Comparison of ENCODE assay signal across 12 cellular contexts in the genomic region with DNA sequence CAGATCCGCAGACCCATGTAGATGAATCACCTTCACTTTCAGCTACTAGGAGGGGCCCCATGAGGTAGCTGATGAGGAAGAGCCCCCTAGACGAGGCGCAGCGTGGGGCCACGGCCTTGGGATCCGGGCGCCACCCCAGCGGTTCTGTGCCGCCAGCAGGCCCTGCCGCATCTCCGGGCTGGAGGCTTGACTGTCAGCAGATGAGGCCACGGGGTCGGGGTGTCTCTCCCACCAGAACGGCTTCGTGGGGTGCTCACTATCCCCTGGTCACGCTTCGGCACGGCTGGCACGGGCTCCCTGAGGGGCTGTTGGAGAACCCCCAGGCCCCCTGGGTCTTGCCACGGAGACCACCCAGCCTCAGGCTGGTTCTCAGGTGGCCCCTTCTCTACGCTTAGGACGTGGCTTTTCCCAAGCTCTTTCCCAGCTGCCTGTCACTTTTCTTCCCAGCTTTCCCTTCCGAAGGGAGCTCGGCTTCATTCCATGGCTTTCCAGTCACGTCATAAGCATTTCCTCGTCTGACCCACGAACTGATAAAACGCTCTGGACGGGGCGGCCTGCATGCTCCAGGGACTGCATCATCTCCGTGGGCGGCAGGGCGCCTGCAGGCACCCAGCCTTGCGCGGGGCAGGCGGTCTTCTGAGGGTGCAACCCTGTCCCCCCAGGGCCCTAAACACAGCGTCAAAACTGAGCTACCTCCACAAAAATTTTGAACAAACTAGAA.
DNase-seq lines count a peak whose midpoint lies in the region; ATAC-seq and TF ChIP-seq lines count a peak whose summit lies in the region.
"Had no signal": no experiment of that assay in that cellular context is flagged by ENCODE, and none has a peak within 500 bp of the region (broad histone marks: within the 10 kb centered on the region; RNA-seq: fewer than 3 reads in every experiment).

No MANE protein-coding gene starts in this region.

- H3K4me1 ChIP-seq in SJSA1 (replicated peaks) (peaks cover 60% of the 10 kb centered on the region), ovary (ENCODE audit: insufficient read depth) (peaks cover 19% of the 10 kb centered on the region)

- H3K4me3 ChIP-seq in SJSA1 (no peak overlapping the region), ovary (no peak overlapping the region)
- H3K4me3 ChIP-seq: GM12878 had no signal

- no peaks in the 10 kb centered on the region for H3K27me3 ChIP-seq in SJSA1 (replicated peaks)
- no peaks in the 10 kb centered on the region for H3K27me3 ChIP-seq in ovary

- WGBS in ovary, 3 donors = 65 to 82% (median 67%) methylated on average over 37 of the region's 37 CpGs

- peak; percentile 93 for DNase-seq in Daoy (ENCODE audit: low read depth)
- DNase-seq in SJSA1 (ENCODE audit: low read depth in 1 of 2, low spot score in 2 of 2) = peak; percentile 94
- DNase-seq in Right ventricle myocardium superior = peak; percentile 77
- peak in 3 of 5 donors; percentile 50 to 59 (median 57) for DNase-seq in ovary
- DNase-seq in NCI-H1930 (lab: John Stamatoyannopoulos, UW) = no peak
- DNase-seq: activated effector memory CD4-positive, alpha-beta T cell treated with Interleukin-2 at 50 U/mL for 16 hours; dermis blood vessel endothelial cell; NCI-H2029 treated with DMSO at 0.1 percent for 48 hours had no signal

- ATAC-seq in Right ventricle myocardium superior (ENCODE audit: poor library complexity) = peak; percentile 80
- ATAC-seq in GM18907 (IDR thresholded peaks at IDR 0.05; ENCODE audit: unreplicated experiment) = no peak
- ATAC-seq in GM21360 (IDR thresholded peaks at IDR 0.05; ENCODE audit: unreplicated experiment) = no peak
- ATAC-seq in GM19328 (IDR thresholded peaks at IDR 0.05; ENCODE audit: unreplicated experiment) = no peak
- ATAC-seq: GM12878 had no signal

- TF ChIP-seq EP300 in ovary (IDR thresholded peaks at IDR 0.05) = no peak

- H3K27ac ChIP-seq in SJSA1 (peak overlapping the region; percentile 99), ovary (no peak overlapping the region)

- H3K9me3 ChIP-seq in SJSA1 (replicated peaks) = peaks cover 3% of the 10 kb centered on the region; the same call in 1 of the 2 replicates
- H3K9me3 ChIP-seq in ovary = no peaks in the 10 kb centered on the region

- intact Hi-C loops in Right ventricle myocardium superior (cut with DNase I) = no loop called here
- intact Hi-C loops in ovary (cut with DNase I) = no loop called here

- TF ChIP-seq CTCF in ovary (IDR thresholded peaks at IDR 0.05) = no peak

- TF ChIP-seq POLR2A in ovary (IDR thresholded peaks at IDR 0.05) = no peak

- H3K36me3 ChIP-seq in SJSA1 = peaks cover 36% of the 10 kb centered on the region
- no peaks in the 10 kb centered on the region for H3K36me3 ChIP-seq in ovary

Comparison
In these comparisons a context has a peak if more than half of its experiments do, and no peak if none do; other contexts are left out.
1. DNase-seq: peak in Daoy (single experiment), SJSA1 (2 of 2), Right ventricle myocardium superior (single experiment) and ovary (3 of 5); none in NCI-H1930 (0 of 2).